In genomic region chr2:234691226-234691600, GRCh38 we compare ENCODE assay signal across 17 cellular contexts.
DNase-seq lines count a peak whose midpoint lies in the region; ATAC-seq and TF ChIP-seq lines count a peak whose summit lies in the region.
"Had no signal": no experiment of that assay in that cellular context is flagged by ENCODE, and none has a peak within 500 bp of the region (broad histone marks: within the 10 kb centered on the region; RNA-seq: fewer than 3 reads in every experiment).

No MANE protein-coding gene starts in this region.

- TF ChIP-seq CTCF in C4-2B (conservative IDR thresholded peaks at IDR 0.05) = no peak
- no peak for TF ChIP-seq CTCF in SK-N-SH (IDR thresholded peaks at IDR 0.05)
- TF ChIP-seq CTCF in mucosa of descending colon (IDR thresholded peaks at IDR 0.05) = no peak

- peaks cover 12% of the 10 kb centered on the region for H3F3A ChIP-seq in SK-N-SH (replicated peaks; ENCODE audit: insufficient read depth)

- H3K27ac ChIP-seq in C4-2B (peak overlapping the region; percentile 36; the same call in 1 of the 2 replicates), SK-N-SH (ENCODE audit: low read depth in 2 of 2, low read length in 1 of 2) (peak overlapping the region; percentile 60 to 87; a peak in 3 of 4 replicates)
- H3K27ac ChIP-seq: cardiac muscle cell, SJSA1, upper lobe of left lung had no signal

- H3K79me2 ChIP-seq in SK-N-SH (ENCODE audit: insufficient read depth) = no peaks in the 10 kb centered on the region

- H3K27me3 ChIP-seq in SK-N-SH (ENCODE audit: insufficient read depth) = no peaks in the 10 kb centered on the region
- H3K27me3 ChIP-seq: cardiac muscle cell, gastroesophageal sphincter, SJSA1, upper lobe of left lung had no signal

- no peak overlapping the region for H3K4me3 Mint-ChIP-seq in stimulated activated effector memory CD8-positive, alpha-beta T cell treated with anti-CD3 and anti-CD28 coated beads, Interleukin-12 subunit alpha, Interleukin-12 subunit beta, amount 100 ng/mL, for 72 hours
- H3K4me3 Mint-ChIP-seq: B cell had no signal

- H3K9me3 Mint-ChIP-seq in stimulated activated effector memory CD8-positive, alpha-beta T cell treated with anti-CD3 and anti-CD28 coated beads, Interleukin-12 subunit alpha, Interleukin-12 subunit beta, amount 100 ng/mL, for 72 hours = no peaks in the 10 kb centered on the region

- peak overlapping the region; percentile 62 for H3K4me2 ChIP-seq in SK-N-SH

- no peaks in the 10 kb centered on the region for H4K20me1 ChIP-seq in SK-N-SH (ENCODE audit: insufficient read depth)

- H3K4me3 ChIP-seq in SK-N-SH (ENCODE audit: low read depth in 2 of 2, low read length in 1 of 2) (0 out of 4 replicates have a peak overlapping the region, but pooled peaks of 1 of the 2 experiments have one; percentile 0), mucosa of descending colon (no peak overlapping the region)
- H3K4me3 ChIP-seq: cardiac muscle cell, gastroesophageal sphincter, SJSA1, upper lobe of left lung had no signal

- DNase-seq in NCI-H146 treated with DMSO at 0.1 percent for 48 hours (lab: John Stamatoyannopoulos, UW; ENCODE audit: unreplicated experiment) (peak; percentile 100), SK-N-SH (peak; percentile 30), mucosa of descending colon (no peak)
- DNase-seq in stimulated activated effector memory CD8-positive, alpha-beta T cell treated with anti-CD3 and anti-CD28 coated beads, Interleukin-12 subunit alpha, Interleukin-12 subunit beta, amount 100 ng/mL, for 72 hours (ENCODE audit: low spot score in 2 of 2) = no peak
- DNase-seq: activated CD8-positive, alpha-beta memory T cell treated with anti-CD3 and anti-CD28 coated beads for 24 hours; activated naive CD4-positive, alpha-beta T cell; stimulated activated CD4-positive, alpha-beta T cell treated with anti-CD3 and anti-CD28 coated beads, Interleukin-2, amount 100 ng/mL, for 24 hours; stimulated activated CD8-positive, alpha-beta memory T cell treated with anti-CD3 and anti-CD28 coated beads, Interleukin-4, amount 100 ng/mL, for 48 hours; upper lobe of left lung had no signal

- H3K36me3 ChIP-seq in SK-N-SH (replicated peaks in 1 of 2; ENCODE audit: control insufficient read depth in 1 of 2, insufficient read depth in 2 of 2, low read length in 1 of 2) (no peaks in the 10 kb centered on the region), mucosa of descending colon (ENCODE audit: low read depth) (no peaks in the 10 kb centered on the region)
- H3K36me3 ChIP-seq: cardiac muscle cell, gastroesophageal sphincter, SJSA1, upper lobe of left lung had no signal

- H3K36me3 Mint-ChIP-seq in stimulated activated effector memory CD8-positive, alpha-beta T cell treated with anti-CD3 and anti-CD28 coated beads, Interleukin-12 subunit alpha, Interleukin-12 subunit beta, amount 100 ng/mL, for 72 hours = no peaks in the 10 kb centered on the region

- 39% methylated on average over 7 of the region's 7 CpGs for WGBS in SK-N-SH (ENCODE audit: low lambda C conversion rate)

- CTCF ChIA-PET in SK-N-SH (lab: Yijun Ruan, JAX) = interaction anchor here (0.9 to 1.5 kb wide), 3 partner anchors 10 to 426 kb away, joined by 3 to 6 read pairs (median 5); no protein-coding TSS in a partner anchor

- POLR2A ChIA-PET in SK-N-SH (lab: Yijun Ruan, JAX) = interaction anchor here (1.1 kb wide), 1 partner anchor 310 kb away, joined by 3 read pairs; no protein-coding TSS in a partner anchor

- H3K9me2 ChIP-seq in SK-N-SH = no peaks in the 10 kb centered on the region

- peak overlapping the region; percentile 54; the same call in 1 of the 2 replicates for H3K9ac ChIP-seq in SK-N-SH

- no peak overlapping the region for H3K27ac Mint-ChIP-seq in stimulated activated effector memory CD8-positive, alpha-beta T cell treated with anti-CD3 and anti-CD28 coated beads, Interleukin-12 subunit alpha, Interleukin-12 subunit beta, amount 100 ng/mL, for 72 hours
- H3K27ac Mint-ChIP-seq: B cell had no signal

- H3K9me3 ChIP-seq in SK-N-SH (no peaks in the 10 kb centered on the region), mucosa of descending colon (no peaks in the 10 kb centered on the region)
- H3K9me3 ChIP-seq: gastroesophageal sphincter, SJSA1 had no signal

- intact Hi-C loops in mucosa of descending colon (cut with DNase I, micrococcal nuclease) = no loop called here

- peak overlapping the region; percentile 15 for H2AFZ ChIP-seq in SK-N-SH (ENCODE audit: low read depth)

- peaks cover 16% of the 10 kb centered on the region in 2 experiments; a peak in 3 of 4 replicates for H3K4me1 ChIP-seq in SK-N-SH (ENCODE audit: control insufficient read depth in 1 of 2, insufficient read depth in 2 of 2, low read depth in 1 of 2, low read length in 1 of 2)
- H3K4me1 ChIP-seq in mucosa of descending colon (ENCODE audit: low read depth) = no peaks in the 10 kb centered on the region

- H3K4me1 Mint-ChIP-seq in stimulated activated effector memory CD8-positive, alpha-beta T cell treated with anti-CD3 and anti-CD28 coated beads, Interleukin-12 subunit alpha, Interleukin-12 subunit beta, amount 100 ng/mL, for 72 hours = no peaks in the 10 kb centered on the region
- H3K4me1 Mint-ChIP-seq: B cell had no signal

- TF ChIP-seq RAD21 in SK-N-SH (IDR thresholded peaks at IDR 0.05; ENCODE audit: low read length) = peak; percentile 2; the same call in 1 of the 2 replicates

- peak; percentile 20 for ATAC-seq in mucosa of descending colon
- ATAC-seq in HG03432 (IDR thresholded peaks at IDR 0.05; ENCODE audit: unreplicated experiment) = no peak
- no peak for ATAC-seq in HG02571 (IDR thresholded peaks at IDR 0.05; ENCODE audit: unreplicated experiment)
- no peak for ATAC-seq in HG03196 (IDR thresholded peaks at IDR 0.05; ENCODE audit: unreplicated experiment)
- no peak for ATAC-seq in stimulated activated effector memory CD8-positive, alpha-beta T cell treated with anti-CD3 and anti-CD28 coated beads, Interleukin-12 subunit alpha, Interleukin-12 subunit beta, amount 100 ng/mL, for 72 hours
- ATAC-seq: gastroesophageal sphincter had no signal

- peak; percentile 4 to 9; a peak in 1 of 4 replicates for TF ChIP-seq EP300 in SK-N-SH (IDR thresholded peaks at IDR 0.05; ENCODE audit: borderline replicate concordance in 1 of 2, low read depth in 1 of 2, low read length in 1 of 2)

TF ChIP-seq in SK-N-SH, 30 proteins besides CTCF, POLR2A, EP300 and RAD21:
- no peak for TF ChIP-seq REST (IDR thresholded peaks at IDR 0.05; ENCODE audit: low read depth, low read length)
- no peak for TF ChIP-seq FOXJ3 (CRISPR knock-in tag; IDR thresholded peaks at IDR 0.05)
- TF ChIP-seq POLR2AphosphoS5 (IDR thresholded peaks at IDR 0.05; ENCODE audit: low read depth, low read length) = no peak
- TF ChIP-seq ELF1 (IDR thresholded peaks at IDR 0.05) = no peak
- no peak; the same call in 1 of the 2 replicates for TF ChIP-seq PBX3 (IDR thresholded peaks at IDR 0.05)
- no peak for TF ChIP-seq MXI1 (IDR thresholded peaks at IDR 0.05; ENCODE audit: low read depth, low read length)
TF ChIP-seq in SK-N-SH: peak in this region for 0.

Comparison
In these comparisons a context has a peak if more than half of its experiments do, and no peak if none do; other contexts are left out.
1. DNase-seq: peak in NCI-H146 treated with DMSO at 0.1 percent for 48 hours (single experiment) and SK-N-SH (single experiment); none in mucosa of descending colon (0 of 3) and stimulated activated effector memory CD8-positive, alpha-beta T cell treated with anti-CD3 and anti-CD28 coated beads, Interleukin-12 subunit alpha, Interleukin-12 subunit beta, amount 100 ng/mL, for 72 hours (0 of 2).